In genomic region chr16:31451681-31452351, GRCh38 we compare ENCODE assay signal across 9 cellular contexts. TPM values are rescaled to one million over a fixed set of nuclear protein-coding genes. Genes with fewer than 3 reads are reported as not detected.
DNase-seq lines count a peak whose midpoint lies in the region; ATAC-seq and TF ChIP-seq lines count a peak whose summit lies in the region.
"Had no signal": no experiment of that assay in that cellular context is flagged by ENCODE, and none has a peak within 500 bp of the region (broad histone marks: within the 10 kb centered on the region; RNA-seq: fewer than 3 reads in every experiment).

No MANE protein-coding gene starts in this region.

- ATAC-seq in natural killer cell (peak in 2 of 3 donors; percentile 36 to 57), GM21390 (IDR thresholded peaks at IDR 0.05; ENCODE audit: unreplicated experiment) (no peak)

- peak in 2 of 3 experiments; percentile 25 to 52 for DNase-seq in NCI-H1417 (lab: John Stamatoyannopoulos, UW)
- no peak for DNase-seq in NCI-H1417 treated with DMSO at 0.1 percent for 48 hours (lab: John Stamatoyannopoulos, UW)
- DNase-seq in HuH-7.5 (ENCODE audit: low spot score): peak; percentile 61
- DNase-seq in RPMI8226: peak; percentile 83
- peak; percentile 86 for DNase-seq in epithelial cell of esophagus (ENCODE audit: low read depth)
- no peak for DNase-seq in natural killer cell
- no peak for DNase-seq in effector CD4-positive, alpha-beta T cell

- peaks cover 28 to 34% of the 10 kb centered on the region in 2 donors for H3K4me1 Mint-ChIP-seq in natural killer cell

- no peaks in the 10 kb centered on the region for H3K27me3 Mint-ChIP-seq in natural killer cell (ENCODE audit: low read depth in 2 of 2)
- H3K27me3 Mint-ChIP-seq: B cell had no signal

- H3K27ac Mint-ChIP-seq in natural killer cell: peak overlapping the region in 1 of 2 donors; percentile 29
- H3K27ac Mint-ChIP-seq: B cell had no signal

- no peaks in the 10 kb centered on the region for H3K9me3 Mint-ChIP-seq in natural killer cell

- intact Hi-C loops in natural killer cell (cut with micrococcal nuclease): loop anchor here (10.0 kb wide), 1 partner anchor 263 kb away; a partner anchor contains a TSS

- no peak overlapping the region for H3K4me3 Mint-ChIP-seq in natural killer cell
- H3K4me3 Mint-ChIP-seq: B cell had no signal

- TF ChIP-seq CTCF in epithelial cell of esophagus (IDR thresholded peaks at IDR 0.05; ENCODE audit: insufficient read depth, low read depth, low read length, missing control alignments) (peak; percentile 91), natural killer cell (IDR thresholded peaks at IDR 0.05) (no peak)

- no peak overlapping the region for H3K4me3 ChIP-seq in epithelial cell of esophagus (ENCODE audit: low read length)

- no peaks in the 10 kb centered on the region for H3K36me3 Mint-ChIP-seq in natural killer cell

RNA-seq across cellular contexts. Expression of gene ARMC5, which starts 7.5 kb away (rescaled TPM):
- 10 to 100 TPM; 10.4 to 22.8 (median 16.6) TPM for total RNA-seq in natural killer cell

RNA-seq across cellular contexts. Expression of gene ZNF843, which starts 9.2 kb away (rescaled TPM):
- under 1 TPM; 0.14 to 0.50 (median 0.23) TPM for total RNA-seq in natural killer cell

RNA-seq across cellular contexts. Expression of gene TGFB1I1, which starts 20.1 kb away (rescaled TPM):
- 1 to 10 TPM in 1 of 3 donors, under 1 TPM in 2; 0.72 to 1.3 (median 0.78) TPM for total RNA-seq in natural killer cell

RNA-seq across cellular contexts. Expression of gene COX6A2, which starts 23.7 kb away (rescaled TPM):
- not detected for total RNA-seq in natural killer cell
- total RNA-seq: B cell had no signal

RNA-seq across cellular contexts. Expression of gene SLC5A2, which starts 31.1 kb away (rescaled TPM):
- under 1 TPM in 2 of 3 donors, not detected in 1; 0.20 to 0.96 TPM for total RNA-seq in natural killer cell

Comparison
In these comparisons a context has a peak if more than half of its experiments do, and no peak if none do; other contexts are left out.
1. DNase-seq: peak in NCI-H1417 (2 of 3), HuH-7.5 (single experiment), RPMI8226 (single experiment) and epithelial cell of esophagus (single experiment); none in NCI-H1417 treated with DMSO at 0.1 percent for 48 hours (single experiment), natural killer cell (single experiment) and effector CD4-positive, alpha-beta T cell (single experiment).